Comparison of ENCODE assay signal across 18 cellular contexts in genomic region chr2:63822478-63822877, GRCh38.
"Had no signal": no experiment of that assay in that cellular context is flagged by ENCODE, and none has a peak within 500 bp of the region (broad histone marks: within the 10 kb centered on the region; RNA-seq: fewer than 3 reads in every experiment).

No MANE protein-coding gene starts in this region.

- H3K9me3 ChIP-seq: left lung, lower lobe of right lung, mucosa of descending colon, ovary, right atrium auricular region, suprapubic skin, transverse colon, upper lobe of left lung, vagina had no signal

- H3K27me3 ChIP-seq: left lung, ovary, right atrium auricular region, suprapubic skin, transverse colon, upper lobe of left lung, vagina had no signal

- H3K36me3 ChIP-seq: left lung, lower lobe of right lung, ovary, right atrium auricular region, suprapubic skin, transverse colon, upper lobe of left lung, vagina had no signal

- H3K27ac ChIP-seq: left lung, lower lobe of right lung, ovary, right atrium auricular region, skin epidermis, suprapubic skin, transverse colon, upper lobe of left lung, vagina had no signal

- DNase-seq: hypothalamus; immature natural killer cell; kidney; left colon; left lung; lower lobe of right lung; midbrain; mucosa of descending colon; naive thymus-derived CD4-positive, alpha-beta T cell; ovary; stimulated activated CD4-positive, alpha-beta T cell treated with anti-CD3 and anti-CD28 coated beads, Interleukin-4, amount 100 ng/mL, for 24 hours; stimulated activated naive CD4-positive, alpha-beta T cell; transverse colon; upper lobe of left lung had no signal

- H3K4me3 ChIP-seq: left lung, lower lobe of right lung, mucosa of descending colon, ovary, right atrium auricular region, skin epidermis, suprapubic skin, transverse colon, upper lobe of left lung, vagina had no signal

- H3K4me1 ChIP-seq: left lung, lower lobe of right lung, upper lobe of left lung had no signal
